In the genomic region with DNA sequence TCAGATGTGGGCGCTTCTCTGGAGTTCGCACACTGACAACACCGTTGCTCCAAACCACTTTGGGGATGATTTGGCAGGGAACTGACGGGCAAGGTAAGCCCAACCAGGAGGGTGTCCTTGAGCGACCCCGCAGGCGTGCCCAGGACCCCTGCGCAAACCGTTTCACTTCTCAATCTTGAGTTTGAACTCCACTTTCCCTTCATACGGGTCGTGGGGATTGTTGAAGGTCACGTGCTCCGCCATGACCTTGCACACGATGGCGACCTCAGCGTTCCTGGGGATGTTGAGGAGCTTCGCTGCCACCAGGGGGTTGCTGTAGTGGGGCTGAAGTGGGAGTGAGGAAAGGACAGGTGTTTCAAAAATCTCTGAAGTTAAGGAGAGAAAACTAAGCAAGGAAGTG, we compare ENCODE assay signal across 25 cellular contexts. TPM values are rescaled to one million over a fixed set of nuclear protein-coding genes. Genes with fewer than 3 reads are reported as not detected.
A peak's percentile ranks its signal among the peaks of the same experiment; 100 is the strongest.
DNase-seq lines count a peak whose midpoint lies in the region; ATAC-seq, FAIRE-seq and TF ChIP-seq lines count a peak whose summit lies in the region.
"Had no signal": no experiment of that assay in that cellular context is flagged by ENCODE, and none has a peak within 500 bp of the region (broad histone marks: within the 10 kb centered on the region; RNA-seq: fewer than 3 reads in every experiment).

No MANE protein-coding gene starts in this region.

- TF ChIP-seq EP300 in HepG2 (IDR thresholded peaks at IDR 0.05; ENCODE audit: low read depth in 2 of 2, low read length in 2 of 2) (no peak), HepG2 (CRISPR knock-in tag; IDR thresholded peaks at IDR 0.05; ENCODE audit: borderline replicate concordance) (no peak)

- no peak overlapping the region for H3K4me3 Mint-ChIP-seq in activated CD4-positive, alpha-beta T cell treated with anti-CD3 and anti-CD28 coated beads for 36 hours
- H3K4me3 Mint-ChIP-seq in H9: no peak overlapping the region
- no peak overlapping the region for H3K4me3 Mint-ChIP-seq in activated CD8-positive, alpha-beta T cell treated with anti-CD3 and anti-CD28 coated beads, Interleukin-2, amount 10 ng/mL, durations not matched to agents 7 days and 5 days

- TF ChIP-seq CTCF in H9 (conservative IDR thresholded peaks at IDR 0.05) (peak; percentile 39; the same call in 2 of the 3 replicates), HepG2 (CRISPR knock-in tag; IDR thresholded peaks at IDR 0.05) (no peak), thyroid gland (IDR thresholded peaks at IDR 0.05) (no peak)

- H4K20me1 ChIP-seq in H9 (ENCODE audit: control insufficient read depth, insufficient read depth, insufficient read length) (no peaks in the 10 kb centered on the region), HepG2 (ENCODE audit: insufficient read depth, low read length) (no peaks in the 10 kb centered on the region)

- H3K27ac Mint-ChIP-seq in activated CD4-positive, alpha-beta T cell treated with anti-CD3 and anti-CD28 coated beads for 36 hours: no peak overlapping the region
- H3K27ac Mint-ChIP-seq in H9: peak overlapping the region in 1 of 3 experiments; percentile 76; a peak in 1 of 7 replicates
- no peak overlapping the region for H3K27ac Mint-ChIP-seq in activated CD8-positive, alpha-beta T cell treated with anti-CD3 and anti-CD28 coated beads, Interleukin-2, amount 10 ng/mL, durations not matched to agents 7 days and 5 days

- in situ Hi-C loops in HepG2 (cut with HindIII; ENCODE audit: extremely low pct_ligation_motif_present, low pct_unique_long_range_greater_than_20kb): no loop called here

- no peaks in the 10 kb centered on the region for H3K79me2 ChIP-seq in H9 (ENCODE audit: insufficient read depth, low read length)
- no peaks in the 10 kb centered on the region for H3K79me2 ChIP-seq in HepG2 (ENCODE audit: insufficient read depth, low read length)

- H3K79me1 ChIP-seq in H9 (ENCODE audit: insufficient read depth, low read depth, low read length, poor library complexity, severe bottlenecking): no peaks in the 10 kb centered on the region

- H3K56ac ChIP-seq in H9 (ENCODE audit: insufficient read length, low read depth, low read length): no peak overlapping the region

- no peaks in the 10 kb centered on the region for H3K9me3 ChIP-seq in H9 (ENCODE audit: control insufficient read depth, low read depth, low read length)
- H3K9me3 ChIP-seq in HepG2 (ENCODE audit: low read length): no peaks in the 10 kb centered on the region
- no peaks in the 10 kb centered on the region for H3K9me3 ChIP-seq in thyroid gland
- H3K9me3 ChIP-seq: pancreas had no signal

- TF ChIP-seq RAD21 in HepG2 (CRISPR knock-in tag; IDR thresholded peaks at IDR 0.05): no peak

- DNase-seq in activated CD4-positive, alpha-beta T cell treated with anti-CD3 and anti-CD28 coated beads for 36 hours: peak; percentile 1
- no peak for DNase-seq in activated CD4-positive, alpha-beta T cell treated with anti-CD3 and anti-CD28 coated beads for 1 hour
- DNase-seq in H9 (no peak), HepG2 (ENCODE audit: low spot score) (no peak), thyroid gland (peak in 1 of 2 donors; percentile 22), COLO829 (ENCODE audit: low spot score) (no peak), hippocampal formation (lab: John Stamatoyannopoulos, UW) (no peak)
- DNase-seq in activated CD8-positive, alpha-beta T cell treated with anti-CD3 and anti-CD28 coated beads, Interleukin-2, amount 10 ng/mL, durations not matched to agents 7 days and 5 days: no peak
- DNase-seq: activated CD4-positive, alpha-beta T cell treated with anti-CD3 and anti-CD28 coated beads, Interleukin-2, amount 50 U/mL, for 4 hours; dermis blood vessel endothelial cell; DMS153; foreskin melanocyte; NCI-H146; NCI-H510A; small intestine; stimulated activated CD4-positive, alpha-beta T cell treated with anti-CD3 and anti-CD28 coated beads, Interleukin-4, amount 100 ng/mL, for 24 hours; SW 1271 had no signal

- no peak overlapping the region for H2BK5ac ChIP-seq in H9 (ENCODE audit: insufficient read length, low read length)

- no peak overlapping the region for H4K8ac ChIP-seq in H9 (replicated peaks; ENCODE audit: insufficient read length, low read depth, low read length)

- H3K27me3 ChIP-seq in H9 (ENCODE audit: insufficient read depth, low read length) (no peaks in the 10 kb centered on the region), HepG2 (ENCODE audit: control insufficient read depth in 1 of 2, insufficient read depth in 2 of 2, low read length in 2 of 2) (no peaks in the 10 kb centered on the region), thyroid gland (no peaks in the 10 kb centered on the region)
- H3K27me3 ChIP-seq: pancreas had no signal

- no peak overlapping the region for H3K4me3 ChIP-seq in HepG2 (replicated peaks in 1 of 3; ENCODE audit: insufficient read depth in 1 of 3, low read depth in 2 of 3, low read length in 3 of 3)
- H3K4me3 ChIP-seq in thyroid gland (replicated peaks in 1 of 3): no peak overlapping the region
- H3K4me3 ChIP-seq: pancreas had no signal

- H3K18ac ChIP-seq in H9 (ENCODE audit: insufficient read length, low read depth, low read length): no peak overlapping the region

- H2AK5ac ChIP-seq in H9 (ENCODE audit: insufficient read length, low read length): no peak overlapping the region

- peaks cover 4% of the 10 kb centered on the region for H3K36me3 Mint-ChIP-seq in activated CD4-positive, alpha-beta T cell treated with anti-CD3 and anti-CD28 coated beads for 36 hours (ENCODE audit: low read depth)
- peaks cover 0 to 41% (median 33%) of the 10 kb centered on the region in 3 experiments; a peak in 5 of 7 replicates for H3K36me3 Mint-ChIP-seq in H9 (ENCODE audit: insufficient read depth in 1 of 3, low read depth in 3 of 3)
- H3K36me3 Mint-ChIP-seq in activated CD8-positive, alpha-beta T cell treated with anti-CD3 and anti-CD28 coated beads, Interleukin-2, amount 10 ng/mL, durations not matched to agents 7 days and 5 days (ENCODE audit: low read depth): peaks cover 6% of the 10 kb centered on the region

- TF ChIP-seq POLR2A in HepG2 (IDR thresholded peaks at IDR 0.05; ENCODE audit: insufficient read depth in 1 of 2, low read depth in 2 of 2, low read length in 2 of 2) (no peak), thyroid gland (IDR thresholded peaks at IDR 0.05) (no peak)

- H3K23me2 ChIP-seq in H9 (ENCODE audit: insufficient read length, low read depth, low read length, poor library complexity, severe bottlenecking): no peaks in the 10 kb centered on the region

- FAIRE-seq in HepG2 (lab: Jason Lieb, UNC): no peak
- FAIRE-seq: pancreas, small intestine, TTC549 had no signal

- H2BK15ac ChIP-seq in H9 (ENCODE audit: low read depth, low read length): no peak overlapping the region; the same call in 1 of the 2 replicates

- no peak overlapping the region for H4K5ac ChIP-seq in H9 (ENCODE audit: insufficient read length, low read depth, low read length)

- no peak overlapping the region for H3K23ac ChIP-seq in H9 (ENCODE audit: insufficient read length, low read depth, low read length)

- CTCF ChIA-PET in activated CD4-positive, alpha-beta T cell treated with anti-CD3 and anti-CD28 coated beads for 36 hours (lab: Charles Lee): no interaction called here
- CTCF ChIA-PET in HepG2 (lab: Yijun Ruan, JAX; ENCODE audit: low intra/inter-chr PET ratio, low total read pairs): no interaction called here
- CTCF ChIA-PET in activated CD8-positive, alpha-beta T cell treated with anti-CD3 and anti-CD28 coated beads, Interleukin-2, amount 10 ng/mL, durations not matched to agents 7 days and 5 days (lab: Charles Lee): no interaction called here

- intact Hi-C loops in activated CD4-positive, alpha-beta T cell treated with anti-CD3 and anti-CD28 coated beads for 36 hours (cut with DNase I, micrococcal nuclease): no loop called here
- intact Hi-C loops in HepG2 (cut with micrococcal nuclease; ENCODE audit: unreplicated experiment): no loop called here
- intact Hi-C loops in thyroid gland (cut with DNase I): no loop called here

- H3K9ac ChIP-seq in H9 (ENCODE audit: extremely low read depth, insufficient read length, low read length) (no peak overlapping the region), HepG2 (ENCODE audit: insufficient read depth, low read depth, low read length) (no peak overlapping the region)

- H2BK20ac ChIP-seq in H9 (ENCODE audit: low read depth, low read length, poor library complexity, severe bottlenecking): no peak overlapping the region

- no peak overlapping the region for H4K91ac ChIP-seq in H9 (ENCODE audit: insufficient read length, low read depth, low read length)

- H2BK120ac ChIP-seq in H9 (ENCODE audit: low read depth, low read length, poor library complexity, severe bottlenecking): no peak overlapping the region

- H3K4me1 ChIP-seq in H9 (ENCODE audit: insufficient read depth, low read length): no peaks in the 10 kb centered on the region
- no peaks in the 10 kb centered on the region for H3K4me1 ChIP-seq in HepG2 (ENCODE audit: insufficient read depth, low read length)
- peaks cover 56 to 69% of the 10 kb centered on the region in 2 donors for H3K4me1 ChIP-seq in thyroid gland

- H3K14ac ChIP-seq in H9 (ENCODE audit: insufficient read depth, low read length): no peak overlapping the region

- no peak overlapping the region for H3K4ac ChIP-seq in H9 (ENCODE audit: low read depth, low read length)

- POLR2A ChIA-PET in activated CD4-positive, alpha-beta T cell treated with anti-CD3 and anti-CD28 coated beads for 36 hours (lab: Charles Lee): no interaction called here
- POLR2A ChIA-PET in HepG2 (lab: Yijun Ruan, JAX): no interaction called here
- POLR2A ChIA-PET in activated CD8-positive, alpha-beta T cell treated with anti-CD3 and anti-CD28 coated beads, Interleukin-2, amount 10 ng/mL, durations not matched to agents 7 days and 5 days (lab: Charles Lee): no interaction called here

- no peak overlapping the region for H2BK12ac ChIP-seq in H9 (ENCODE audit: insufficient read length, low read depth, low read length)

- H3T11ph ChIP-seq in H9 (ENCODE audit: low read length): no peak overlapping the region

- H3K27me3 Mint-ChIP-seq in activated CD4-positive, alpha-beta T cell treated with anti-CD3 and anti-CD28 coated beads for 36 hours: no peaks in the 10 kb centered on the region
- H3K27me3 Mint-ChIP-seq in H9 (ENCODE audit: low read depth): peaks cover 10% of the 10 kb centered on the region
- no peaks in the 10 kb centered on the region for H3K27me3 Mint-ChIP-seq in activated CD8-positive, alpha-beta T cell treated with anti-CD3 and anti-CD28 coated beads, Interleukin-2, amount 10 ng/mL, durations not matched to agents 7 days and 5 days (ENCODE audit: low read depth)

- H3K4me2 ChIP-seq in H9 (ENCODE audit: insufficient read depth, insufficient read length, low read length) (no peak overlapping the region), HepG2 (ENCODE audit: low read depth, low read length) (no peak overlapping the region)

- WGBS in H9 (ENCODE audit: extremely low coverage, insufficient read length, low lambda C conversion rate): no CpG with 5 or more reads among the region's 17 CpGs
- WGBS in HepG2 (ENCODE audit: low lambda C conversion rate): 80% methylated on average over 17 of the region's 17 CpGs
- 83 to 85% methylated on average over 17 of the region's 17 CpGs for WGBS in thyroid gland, 2 donors

- no peak overlapping the region for H2AFZ ChIP-seq in H9 (ENCODE audit: low read length)
- H2AFZ ChIP-seq in HepG2 (ENCODE audit: low read length): no peak overlapping the region

- no TSS peak for BruUV-seq in HepG2 (replicated peaks; lab: Mats Ljungman, UMichigan)

- no peaks in the 10 kb centered on the region for H3K36me3 ChIP-seq in HepG2 (replicated peaks in 1 of 2; ENCODE audit: control insufficient read depth in 1 of 2, insufficient read depth in 2 of 2, low read length in 2 of 2)
- H3K36me3 ChIP-seq in thyroid gland: no peaks in the 10 kb centered on the region
- H3K36me3 ChIP-seq: pancreas had no signal

- no peak overlapping the region for H3K27ac ChIP-seq in H9 (ENCODE audit: insufficient read length, low read depth, low read length)
- no peak overlapping the region for H3K27ac ChIP-seq in HepG2 (ENCODE audit: extremely low read length, insufficient read depth, low read length)
- H3K27ac ChIP-seq in thyroid gland: peak overlapping the region; percentile 89 to 96 (median 94)
- H3K27ac ChIP-seq: epithelial cell of prostate, pancreas, RWPE1 had no signal

- H3K9me3 Mint-ChIP-seq in activated CD4-positive, alpha-beta T cell treated with anti-CD3 and anti-CD28 coated beads for 36 hours (ENCODE audit: low read depth): no peaks in the 10 kb centered on the region
- H3K9me3 Mint-ChIP-seq in H9: peaks cover 0 to 31% of the 10 kb centered on the region in 2 experiments; a peak in 2 of 5 replicates
- no peaks in the 10 kb centered on the region for H3K9me3 Mint-ChIP-seq in activated CD8-positive, alpha-beta T cell treated with anti-CD3 and anti-CD28 coated beads, Interleukin-2, amount 10 ng/mL, durations not matched to agents 7 days and 5 days (ENCODE audit: insufficient read depth)

- no peak for ATAC-seq in activated CD4-positive, alpha-beta T cell treated with anti-CD3 and anti-CD28 coated beads for 36 hours
- ATAC-seq in HepG2: no peak
- ATAC-seq in activated CD8-positive, alpha-beta T cell treated with anti-CD3 and anti-CD28 coated beads, Interleukin-2, amount 10 ng/mL, durations not matched to agents 7 days and 5 days: no peak
- ATAC-seq: pancreas had no signal

- H3K4me1 Mint-ChIP-seq in activated CD4-positive, alpha-beta T cell treated with anti-CD3 and anti-CD28 coated beads for 36 hours: peaks cover 27% of the 10 kb centered on the region
- H3K4me1 Mint-ChIP-seq in H9: peaks cover 7% of the 10 kb centered on the region in 2 experiments
- H3K4me1 Mint-ChIP-seq in activated CD8-positive, alpha-beta T cell treated with anti-CD3 and anti-CD28 coated beads, Interleukin-2, amount 10 ng/mL, durations not matched to agents 7 days and 5 days (ENCODE audit: low read depth): peaks cover 20% of the 10 kb centered on the region

RNA-seq across cellular contexts. Expression of gene ATP4B, which starts 8.8 kb away (rescaled TPM):
- not detected for total RNA-seq in activated CD4-positive, alpha-beta T cell treated with anti-CD3 and anti-CD28 coated beads for 36 hours
- total RNA-seq in H9 (2021) (not detected in 2 replicates), HepG2 (2016; rRNA removed; fragmentation: Illumina TruSeq; extraction: Trizol) (not detected in 2 replicates), thyroid gland (not detected)
- not detected in 2 replicates for total RNA-seq in HepG2 (2016; cell fraction: cytosol; rRNA removed; fragmentation: Illumina TruSeq; extraction: Trizol; ENCODE audit: low read depth)
- not detected in 2 replicates for total RNA-seq in HepG2 (2016; cell fraction: insoluble cytoplasmic fraction; rRNA removed; fragmentation: Illumina TruSeq; extraction: Trizol)
- not detected in 2 replicates for total RNA-seq in HepG2 (2016; cell fraction: membrane; rRNA removed; fragmentation: Illumina TruSeq; extraction: Trizol)
- not detected in 2 replicates for total RNA-seq in HepG2 (2016; cell fraction: nucleus; rRNA removed; fragmentation: Illumina TruSeq; extraction: Trizol)
- polyA plus RNA-seq in HepG2 (2011; rRNA removed): not detected in 2 replicates
- polyA plus RNA-seq in HepG2 (2011; cell fraction: cytosol; rRNA removed): not detected in 2 replicates
- polyA plus RNA-seq in HepG2 (2011; cell fraction: nucleus; rRNA removed): not detected in 2 replicates
- polyA plus RNA-seq in HepG2 (2012): not detected in 2 replicates
- polyA plus RNA-seq in HepG2 (2016; cell fraction: cytosol; fragmentation: Illumina TruSeq; extraction: Trizol; ENCODE audit: low read depth): not detected in 2 replicates
- polyA plus RNA-seq in HepG2 (2016; cell fraction: insoluble cytoplasmic fraction; fragmentation: Illumina TruSeq; extraction: Trizol; ENCODE audit: low read depth): not detected in 2 replicates
- not detected in 2 replicates for polyA plus RNA-seq in HepG2 (2016; cell fraction: membrane; fragmentation: Illumina TruSeq; extraction: Trizol; ENCODE audit: low read depth)
- not detected in 2 replicates for polyA plus RNA-seq in HepG2 (2016; cell fraction: nucleus; fragmentation: Illumina TruSeq; extraction: Trizol; ENCODE audit: insufficient read depth, low read depth)
- polyA minus RNA-seq in HepG2 (2011; rRNA and poly(A)+ RNA removed; ENCODE audit: low replicate concordance): not detected in 2 replicates
- polyA minus RNA-seq in HepG2 (2011; cell fraction: cytosol; rRNA and poly(A)+ RNA removed): not detected in 2 replicates
- not detected in 2 replicates for polyA minus RNA-seq in HepG2 (2011; cell fraction: nucleus; rRNA and poly(A)+ RNA removed)
- not detected for total RNA-seq in activated CD8-positive, alpha-beta T cell treated with anti-CD3 and anti-CD28 coated beads, Interleukin-2, amount 10 ng/mL, durations not matched to agents 7 days and 5 days
- total RNA-seq: A673, dermis blood vessel endothelial cell, liver, myocyte, pancreas, subcutaneous adipose tissue had no signal
- polyA plus RNA-seq: liver, pancreas had no signal

RNA-seq across cellular contexts. Expression of gene GRK1, which starts 17.8 kb away (rescaled TPM):
- total RNA-seq in activated CD4-positive, alpha-beta T cell treated with anti-CD3 and anti-CD28 coated beads for 36 hours: under 1 TPM; 0.16 to 0.21 TPM
- total RNA-seq in H9 (2021) (0.31 and 0.83 TPM in 2 replicates), HepG2 (2016; rRNA removed; fragmentation: Illumina TruSeq; extraction: Trizol) (0.07 TPM in 1 of 2 replicates, not detected in the other), thyroid gland (10 to 100 TPM in 1 of 4 donors, 1 to 10 TPM in 3; 2.0 to 17.9 (median 2.7) TPM)
- 0.09 and 0.20 TPM in 2 replicates for total RNA-seq in HepG2 (2016; cell fraction: cytosol; rRNA removed; fragmentation: Illumina TruSeq; extraction: Trizol; ENCODE audit: low read depth)
- not detected in 2 replicates for total RNA-seq in HepG2 (2016; cell fraction: insoluble cytoplasmic fraction; rRNA removed; fragmentation: Illumina TruSeq; extraction: Trizol)
- 0.06 TPM in 1 of 2 replicates, not detected in the other for total RNA-seq in HepG2 (2016; cell fraction: membrane; rRNA removed; fragmentation: Illumina TruSeq; extraction: Trizol)
- total RNA-seq in HepG2 (2016; cell fraction: nucleus; rRNA removed; fragmentation: Illumina TruSeq; extraction: Trizol): 0.16 and 0.19 TPM in 2 replicates
- 0.03 and 0.12 TPM in 2 replicates for polyA plus RNA-seq in HepG2 (2011; rRNA removed)
- 0.04 and 0.06 TPM in 2 replicates for polyA plus RNA-seq in HepG2 (2011; cell fraction: cytosol; rRNA removed)
- polyA plus RNA-seq in HepG2 (2011; cell fraction: nucleus; rRNA removed): 0.21 and 0.24 TPM in 2 replicates
- polyA plus RNA-seq in HepG2 (2012): not detected in 2 replicates
- polyA plus RNA-seq in HepG2 (2016; cell fraction: cytosol; fragmentation: Illumina TruSeq; extraction: Trizol; ENCODE audit: low read depth): 0.03 TPM in 2 replicates
- polyA plus RNA-seq in HepG2 (2016; cell fraction: insoluble cytoplasmic fraction; fragmentation: Illumina TruSeq; extraction: Trizol; ENCODE audit: low read depth): not detected in 2 replicates
- polyA plus RNA-seq in HepG2 (2016; cell fraction: membrane; fragmentation: Illumina TruSeq; extraction: Trizol; ENCODE audit: low read depth): not detected in 2 replicates
- polyA plus RNA-seq in HepG2 (2016; cell fraction: nucleus; fragmentation: Illumina TruSeq; extraction: Trizol; ENCODE audit: insufficient read depth, low read depth): 0.13 TPM in 1 of 2 replicates, not detected in the other
- 0.06 TPM in 1 of 2 replicates, not detected in the other for polyA minus RNA-seq in HepG2 (2011; rRNA and poly(A)+ RNA removed; ENCODE audit: low replicate concordance)
- not detected in 2 replicates for polyA minus RNA-seq in HepG2 (2011; cell fraction: cytosol; rRNA and poly(A)+ RNA removed)
- polyA minus RNA-seq in HepG2 (2011; cell fraction: nucleus; rRNA and poly(A)+ RNA removed): 0.12 and 0.13 TPM in 2 replicates
- under 1 TPM in 1 of 2 experiments, not detected in 1; 0.05 TPM for total RNA-seq in activated CD8-positive, alpha-beta T cell treated with anti-CD3 and anti-CD28 coated beads, Interleukin-2, amount 10 ng/mL, durations not matched to agents 7 days and 5 days
- total RNA-seq: A673, dermis blood vessel endothelial cell, myocyte, pancreas, subcutaneous adipose tissue had no signal
- polyA plus RNA-seq: liver had no signal

Comparison
In these comparisons a context has a peak if more than half of its experiments do, and no peak if none do; other contexts are left out.
1. H3K27ac ChIP-seq: peak in thyroid gland (3 of 3); none in H9 (single experiment) and HepG2 (single experiment).